ENCODE assay signal across 1 cellular context in genomic region chrX:93259029-93259428, GRCh38.
TF ChIP-seq lines count a peak whose summit lies in the region.

No MANE protein-coding gene starts in this region.

TF ChIP-seq in SK-N-SH, 30 proteins besides CTCF, POLR2A, EP300 and RAD21 (continued from another document):
- TF ChIP-seq RXRA (IDR thresholded peaks at IDR 0.05; ENCODE audit: borderline replicate concordance, low read depth) (no peak), ELF1 (IDR thresholded peaks at IDR 0.05) (no peak), NRF1 (IDR thresholded peaks at IDR 0.05; ENCODE audit: low read depth, low read length) (no peak)
